8 cellular contexts compared by ENCODE assay signal in the genomic region with DNA sequence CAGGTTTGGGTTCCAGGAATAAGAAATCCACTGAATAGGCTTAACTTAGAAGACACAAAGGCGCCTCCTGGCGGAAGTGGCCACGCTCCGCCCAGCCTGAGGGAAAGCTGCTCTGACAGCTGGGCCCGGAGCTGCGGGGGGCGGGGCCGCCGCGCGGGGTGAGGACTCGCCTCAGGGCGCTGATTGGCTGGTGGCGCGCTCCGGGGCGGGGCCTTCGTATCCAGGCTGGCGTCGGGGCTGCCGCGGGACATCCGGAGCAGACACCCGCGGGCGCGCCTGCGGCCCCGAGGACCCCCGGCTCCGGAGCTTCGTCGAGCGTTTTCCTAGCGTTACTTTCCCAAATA. TPM values are rescaled to one million over a fixed set of nuclear protein-coding genes. Genes with fewer than 3 reads are reported as not detected.
DNase-seq lines count a peak whose midpoint lies in the region; ATAC-seq and TF ChIP-seq lines count a peak whose summit lies in the region.
"Not testable (repeated sequence)": the region's sequence is repeated elsewhere in the genome, so short reads cannot be mapped to it uniquely, and the experiment has no call there.

No MANE protein-coding gene starts in this region.

- no CpG with 5 or more reads among the region's 35 CpGs for WGBS in heart left ventricle, 4 donors
- no CpG with 5 or more reads among the region's 35 CpGs for WGBS in thyroid gland, 2 donors

- H3K79me2 ChIP-seq in PC-3 (ENCODE audit: low read length): not testable (repeated sequence)
- peaks cover 18% of the 10 kb centered on the region for H3K79me2 ChIP-seq in neural progenitor cell (ENCODE audit: low read depth)

- not testable (repeated sequence) for BruUV-seq in PC-3 (replicated peaks; lab: Mats Ljungman, UMichigan)

- CTCF ChIA-PET in PC-3 (lab: Charles Lee): not testable (repeated sequence)

- H3K4me2 ChIP-seq in PC-3 (ENCODE audit: low read length): not testable (repeated sequence)
- H3K4me2 ChIP-seq in neural progenitor cell: peak overlapping the region; percentile 52

- not testable (repeated sequence) for H4K20me1 ChIP-seq in PC-3 (ENCODE audit: low read length); neural progenitor cell (ENCODE audit: low read depth)

- H3K36me3 ChIP-seq in PC-3 (ENCODE audit: low read depth, low read length); heart left ventricle; neural progenitor cell; thyroid gland: not testable (repeated sequence)

- not testable (repeated sequence) for H3K4me1 ChIP-seq in PC-3 (ENCODE audit: insufficient read depth, low read length); heart left ventricle; neural progenitor cell; thyroid gland

- intact Hi-C loops in PC-3 (cut with micrococcal nuclease); thyroid gland (cut with DNase I): not testable (repeated sequence)
- intact Hi-C loops in heart left ventricle (cut with DNase I): loop anchor here in 1 of 10 donors (10.0 kb wide), 1 partner anchor 52 kb away; a partner anchor contains a TSS

- POLR2A ChIA-PET in PC-3 (lab: Charles Lee; ENCODE audit: unreplicated experiment): not testable (repeated sequence)

- not testable (repeated sequence) for H3K4me1 Mint-ChIP-seq in activated naive CD8-positive, alpha-beta T cell (ENCODE audit: low read depth); neural progenitor cell

- H3K27ac Mint-ChIP-seq in activated naive CD8-positive, alpha-beta T cell; neural progenitor cell: not testable (repeated sequence)

- H3K9me3 Mint-ChIP-seq in activated naive CD8-positive, alpha-beta T cell (ENCODE audit: low read depth); neural progenitor cell: not testable (repeated sequence)

- peak overlapping the region; percentile 76 for H3K4me3 Mint-ChIP-seq in activated naive CD8-positive, alpha-beta T cell
- not testable (repeated sequence) for H3K4me3 Mint-ChIP-seq in neural progenitor cell

- H3K27me3 Mint-ChIP-seq in activated naive CD8-positive, alpha-beta T cell; neural progenitor cell (ENCODE audit: insufficient read depth, low read depth): not testable (repeated sequence)

- H3K27me3 ChIP-seq in PC-3 (ENCODE audit: low read length); heart left ventricle; neural progenitor cell; thyroid gland: not testable (repeated sequence)

- H3K9ac ChIP-seq in PC-3 (ENCODE audit: low read length); neural progenitor cell: not testable (repeated sequence)

- not testable (repeated sequence) for TF ChIP-seq POLR2A in heart left ventricle (IDR thresholded peaks at IDR 0.05); thyroid gland (IDR thresholded peaks at IDR 0.05)

- H3K36me3 Mint-ChIP-seq in activated naive CD8-positive, alpha-beta T cell; neural progenitor cell: not testable (repeated sequence)

- not testable (repeated sequence) for DNase-seq in PC-3; heart left ventricle; neural progenitor cell (ENCODE audit: low spot score); thyroid gland

- not testable (repeated sequence) for H3F3A ChIP-seq in PC-3 (ENCODE audit: low read length, unreplicated experiment); neural progenitor cell (ENCODE audit: low read depth)

- not testable (repeated sequence) for H3K9me2 ChIP-seq in PC-3 (replicated peaks; ENCODE audit: low read length)

- not testable (repeated sequence) for H2AFZ ChIP-seq in PC-3 (ENCODE audit: low read length); neural progenitor cell (replicated peaks)

- H3K9me3 ChIP-seq in PC-3 (ENCODE audit: low read length); heart left ventricle; neural progenitor cell (ENCODE audit: low read depth); thyroid gland: not testable (repeated sequence)

- H3K27ac ChIP-seq in PC-3 (ENCODE audit: low read length) (peak overlapping the region; percentile 81; the same call in 1 of the 2 replicates), heart left ventricle (peak overlapping the region in 9 of 12 donors; percentile 74 to 97 (median 91)), thyroid gland (peak overlapping the region in 2 of 3 donors; percentile 95 to 97)
- H3K27ac ChIP-seq in neural progenitor cell: not testable (repeated sequence)

- not testable (repeated sequence) for H3K4me3 ChIP-seq in PC-3 (ENCODE audit: low read length); thyroid gland (replicated peaks in 1 of 3)
- H3K4me3 ChIP-seq in heart left ventricle: peak overlapping the region in 9 of 12 donors; percentile 31 to 62 (median 58)
- H3K4me3 ChIP-seq in neural progenitor cell: peak overlapping the region; percentile 49

- not testable (repeated sequence) for TF ChIP-seq CTCF in PC-3 (conservative IDR thresholded peaks at IDR 0.05; ENCODE audit: low read depth, low read length); heart left ventricle (IDR thresholded peaks at IDR 0.05); neural progenitor cell (IDR thresholded peaks at IDR 0.05); thyroid gland (IDR thresholded peaks at IDR 0.05)

- ATAC-seq in GM18519 (IDR thresholded peaks at IDR 0.05; ENCODE audit: low FRiP score, unreplicated experiment) (peak; percentile 65), GM21529 (IDR thresholded peaks at IDR 0.05; ENCODE audit: unreplicated experiment) (peak; percentile 84), HG03066 (IDR thresholded peaks at IDR 0.05; ENCODE audit: low read depth, unreplicated experiment) (peak; percentile 78), PC-3 (peak; percentile 85), heart left ventricle (peak; percentile 94 to 96 (median 94))

RNA-seq across cellular contexts. Expression of a gene that starts 22.4 kb away (rescaled TPM):
- total RNA-seq in PC-3 (2014; rRNA removed) (11.6 and 18.3 TPM in 2 replicates), heart left ventricle (10 to 100 TPM in 7 of 9 donors, 1 to 10 TPM in 2; 4.2 to 25.5 (median 16.7) TPM), neural progenitor cell (ENCODE audit: low replicate concordance) (6.6 and 16.6 TPM in 2 replicates), thyroid gland (10 to 100 TPM; 14.7 to 36.1 (median 29.5) TPM)
- 10 to 100 TPM; 10.8 to 30.1 TPM for polyA plus RNA-seq in heart left ventricle

RNA-seq across cellular contexts. Expression of a gene that starts 31.7 kb away (rescaled TPM):
- total RNA-seq in PC-3 (2014; rRNA removed) (130 and 165 TPM in 2 replicates), heart left ventricle (10 to 100 TPM; 17.7 to 45.2 (median 23.3) TPM), neural progenitor cell (ENCODE audit: low replicate concordance) (37.8 and 56.9 TPM in 2 replicates), thyroid gland (10 to 100 TPM; 64.8 to 91.4 (median 84.2) TPM)
- 10 to 100 TPM; 20.4 to 26.4 TPM for polyA plus RNA-seq in heart left ventricle

RNA-seq across cellular contexts. Expression of a gene that starts 53.9 kb away (rescaled TPM):
- total RNA-seq in PC-3 (2014; rRNA removed) (38.1 and 45.6 TPM in 2 replicates), heart left ventricle (10 to 100 TPM; 15.1 to 29.2 (median 21.2) TPM), neural progenitor cell (ENCODE audit: low replicate concordance) (49.4 and 71.6 TPM in 2 replicates), thyroid gland (10 to 100 TPM; 35.5 to 85.1 (median 50.2) TPM)
- polyA plus RNA-seq in heart left ventricle: 10 to 100 TPM; 12.2 to 14.4 TPM
